In genomic region chr1:36150296-36151132, GRCh38 we compare ENCODE assay signal across 1 cellular context.
TF ChIP-seq lines count a peak whose summit lies in the region.

No MANE protein-coding gene starts in this region.

TF ChIP-seq in SK-N-SH, 30 proteins besides CTCF, POLR2A, EP300 and RAD21 (continued from another document):
- no peak for TF ChIP-seq USF2 (IDR thresholded peaks at IDR 0.05; ENCODE audit: borderline replicate concordance, low read depth, low read length)
- no peak for TF ChIP-seq GABPA (IDR thresholded peaks at IDR 0.05; ENCODE audit: low read depth)
- TF ChIP-seq YY1 (IDR thresholded peaks at IDR 0.05; ENCODE audit: low read depth) = no peak
- TF ChIP-seq PBX3 (IDR thresholded peaks at IDR 0.05) = peak; percentile 92
- peak; percentile 2; the same call in 1 of the 2 replicates for TF ChIP-seq NRF1 (IDR thresholded peaks at IDR 0.05; ENCODE audit: low read depth, low read length)
- no peak for TF ChIP-seq FOXJ3 (CRISPR knock-in tag; IDR thresholded peaks at IDR 0.05)
- TF ChIP-seq TCF12 (IDR thresholded peaks at IDR 0.05) = peak; percentile 32
- no peak for TF ChIP-seq FOXM1 (IDR thresholded peaks at IDR 0.05; ENCODE audit: low read depth)
- no peak for TF ChIP-seq TEAD4 (IDR thresholded peaks at IDR 0.05; ENCODE audit: borderline replicate concordance, insufficient read depth)
- peak; percentile 53; the same call in 1 of the 2 replicates for TF ChIP-seq RFX5 (IDR thresholded peaks at IDR 0.05; ENCODE audit: low read length)
- no peak for TF ChIP-seq RCOR1 (IDR thresholded peaks at IDR 0.05; ENCODE audit: low read length)
- TF ChIP-seq NFIC (IDR thresholded peaks at IDR 0.05; ENCODE audit: borderline replicate concordance) = no peak
- TF ChIP-seq TAF1 (IDR thresholded peaks at IDR 0.05; ENCODE audit: borderline replicate concordance, low read depth, low read length) = peak; percentile 93
